Comparison of ENCODE assay signal across 16 cellular contexts in the genomic region with DNA sequence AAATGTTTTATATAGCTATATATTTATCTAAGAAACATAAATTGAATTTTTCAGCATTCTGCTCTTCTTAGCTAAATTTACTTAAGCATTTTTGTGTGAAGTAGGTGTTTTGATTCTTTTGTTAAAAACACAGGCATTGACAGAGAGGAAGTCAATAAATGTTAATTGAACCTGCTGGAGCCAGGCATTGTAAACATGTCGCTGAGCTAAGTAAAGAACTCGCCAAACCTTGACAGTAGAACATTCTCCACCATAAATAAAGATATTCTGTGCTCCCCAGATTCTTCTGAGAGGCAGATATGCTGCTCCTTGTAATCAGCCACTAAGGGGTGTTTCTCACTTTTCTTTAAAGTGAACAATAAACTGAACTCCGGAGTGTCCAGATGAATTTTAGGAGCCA. TPM values are rescaled to one million over a fixed set of nuclear protein-coding genes. Genes with fewer than 3 reads are reported as not detected.
DNase-seq lines count a peak whose midpoint lies in the region; ATAC-seq and TF ChIP-seq lines count a peak whose summit lies in the region.
"Had no signal": no experiment of that assay in that cellular context is flagged by ENCODE, and none has a peak within 500 bp of the region (broad histone marks: within the 10 kb centered on the region; RNA-seq: fewer than 3 reads in every experiment).

No MANE protein-coding gene starts in this region.

- H3K9me3 ChIP-seq in HUES64 (ENCODE audit: insufficient read depth, low read depth, low read length) (no peaks in the 10 kb centered on the region), sigmoid colon (no peaks in the 10 kb centered on the region)
- H3K9me3 ChIP-seq: Peyer's patch, spleen had no signal

- H3K27me3 ChIP-seq in HUES64 (ENCODE audit: insufficient read depth, low read length) (no peaks in the 10 kb centered on the region), sigmoid colon (no peaks in the 10 kb centered on the region)
- H3K27me3 ChIP-seq: foreskin keratinocyte, Peyer's patch, spleen had no signal

- TF ChIP-seq CTCF in sigmoid colon (IDR thresholded peaks at IDR 0.05), result no peak

- H3K4me1 ChIP-seq in HUES64 (ENCODE audit: insufficient read depth, low read length), result peaks cover 28% of the 10 kb centered on the region
- peaks cover 0 to 73% (median 63%) of the 10 kb centered on the region in 4 donors for H3K4me1 ChIP-seq in sigmoid colon
- H3K4me1 ChIP-seq: foreskin keratinocyte, spleen had no signal

- WGBS in HUES64, result 33% methylated on average over 3 of the region's 3 CpGs
- 19 to 54% methylated on average over 3 of the region's 3 CpGs for WGBS in sigmoid colon, 2 donors

- intact Hi-C loops in left colon (cut with DNase I, micrococcal nuclease), result no loop called here
- intact Hi-C loops in sigmoid colon (cut with DNase I), result loop anchor here (5.0 kb wide), 1 partner anchor 36 kb away; a partner anchor contains a TSS

- ATAC-seq in left colon (peak; percentile 86), GM18519 (IDR thresholded peaks at IDR 0.05; ENCODE audit: low FRiP score, unreplicated experiment) (no peak)
- ATAC-seq in activated naive CD4-positive, alpha-beta T cell treated with anti-CD3 and anti-CD28 coated beads, Interleukin-2, amount 50 U/mL, for 72 hours, result no peak
- ATAC-seq: foreskin keratinocyte had no signal

- H3K9me3 Mint-ChIP-seq in activated naive CD4-positive, alpha-beta T cell treated with anti-CD3 and anti-CD28 coated beads, Interleukin-2, amount 50 U/mL, for 72 hours, result no peaks in the 10 kb centered on the region
- H3K9me3 Mint-ChIP-seq: activated CD4-positive, alpha-beta memory T cell treated with anti-CD3 and anti-CD28 coated beads, Interleukin-2, amount 10 ng/mL, durations not matched to agents 7 days and 5 days; stimulated activated naive CD8-positive, alpha-beta T cell treated with anti-CD3 and anti-CD28 coated beads, Interleukin-15, Interleukin-2, amounts not matched to agents 100 ng/mL and 50 ng/mL, for 24 hours had no signal

- peak; percentile 62 for DNase-seq in NCI-H748 (lab: John Stamatoyannopoulos, UW; ENCODE audit: unreplicated experiment)
- DNase-seq in left colon, result no peak
- no peak for DNase-seq in sigmoid colon
- no peak for DNase-seq in NCI-H524 (lab: John Stamatoyannopoulos, UW)
- no peak for DNase-seq in activated naive CD4-positive, alpha-beta T cell treated with anti-CD3 and anti-CD28 coated beads, Interleukin-2, amount 50 U/mL, for 72 hours (ENCODE audit: low spot score in 2 of 2)
- DNase-seq in stimulated activated CD4-positive, alpha-beta T cell treated with anti-CD3 and anti-CD28 coated beads, Interleukin-12 subunit alpha, Interleukin-12 subunit beta, amount 100 ng/mL, for 4 hours, result no peak
- DNase-seq: activated CD4-positive, alpha-beta memory T cell treated with anti-CD3 and anti-CD28 coated beads, Interleukin-2, amount 10 ng/mL, durations not matched to agents 7 days and 5 days; cerebellar nuclear complex; foreskin keratinocyte; KG1; NCI-H510A; Peyer's patch; spleen had no signal

- TF ChIP-seq POLR2A in sigmoid colon (IDR thresholded peaks at IDR 0.05), result no peak

- no peak for TF ChIP-seq EP300 in sigmoid colon (IDR thresholded peaks at IDR 0.05)

- H3K27ac ChIP-seq in HUES64 (ENCODE audit: low read depth, low read length) (peak overlapping the region; percentile 36; the same call in 1 of the 2 replicates), sigmoid colon (peak overlapping the region; percentile 90 to 100 (median 96))
- H3K27ac ChIP-seq: foreskin keratinocyte, spleen had no signal

- no peaks in the 10 kb centered on the region for H3K36me3 Mint-ChIP-seq in activated naive CD4-positive, alpha-beta T cell treated with anti-CD3 and anti-CD28 coated beads, Interleukin-2, amount 50 U/mL, for 72 hours

- no peak overlapping the region for H3K9ac ChIP-seq in HUES64 (ENCODE audit: low read depth, low read length)

- H3K27ac Mint-ChIP-seq in activated naive CD4-positive, alpha-beta T cell treated with anti-CD3 and anti-CD28 coated beads, Interleukin-2, amount 50 U/mL, for 72 hours, result no peak overlapping the region
- H3K27ac Mint-ChIP-seq: activated CD4-positive, alpha-beta memory T cell treated with anti-CD3 and anti-CD28 coated beads, Interleukin-2, amount 10 ng/mL, durations not matched to agents 7 days and 5 days; stimulated activated naive CD8-positive, alpha-beta T cell treated with anti-CD3 and anti-CD28 coated beads, Interleukin-15, Interleukin-2, amounts not matched to agents 100 ng/mL and 50 ng/mL, for 24 hours had no signal

- H3K36me3 ChIP-seq in HUES64 (ENCODE audit: insufficient read depth, low read length), result no peaks in the 10 kb centered on the region
- no peaks in the 10 kb centered on the region for H3K36me3 ChIP-seq in sigmoid colon
- H3K36me3 ChIP-seq: Peyer's patch had no signal

- no peak overlapping the region for H3K4me3 ChIP-seq in HUES64 (ENCODE audit: low read length)
- no peak overlapping the region for H3K4me3 ChIP-seq in sigmoid colon
- H3K4me3 ChIP-seq: Peyer's patch, spleen had no signal

RNA-seq across cellular contexts. Expression of a gene that starts 38.4 kb away (rescaled TPM):
- polyA plus RNA-seq in HUES64 (2013, experiment 1 of 2), result 1.2 TPM
- polyA plus RNA-seq in HUES64 (2013, experiment 2 of 2), result 1.5 TPM
- total RNA-seq in left colon (10 to 100 TPM in 1 of 2 donors, 1 to 10 TPM in 1; 5.2 to 96.5 TPM), sigmoid colon (1,000 to 10,000 TPM in 3 of 4 donors, 100 to 1,000 TPM in 1; 731 to 1,357 (median 1,117) TPM)
- 10 to 100 TPM in 1 of 3 donors, 1 to 10 TPM in 1, under 1 TPM in 1; 0.69 to 31.9 (median 9.0) TPM for polyA plus RNA-seq in sigmoid colon
- total RNA-seq in activated naive CD4-positive, alpha-beta T cell treated with anti-CD3 and anti-CD28 coated beads, Interleukin-2, amount 50 U/mL, for 72 hours, result under 1 TPM; 0.16 to 0.43 TPM

Comparison
In these comparisons a context has a peak if more than half of its experiments do, and no peak if none do; other contexts are left out.
1. RNA of a gene that starts 38.4 kb away (total RNA-seq): 731 to 1,357 TPM in sigmoid colon; 5.2 to 96.5 TPM in left colon and 0.16 to 0.43 TPM in activated naive CD4-positive, alpha-beta T cell treated with anti-CD3 and anti-CD28 coated beads, Interleukin-2, amount 50 U/mL, for 72 hours; every median in the first group is over 4 times any median in the second.